In the genomic region with DNA sequence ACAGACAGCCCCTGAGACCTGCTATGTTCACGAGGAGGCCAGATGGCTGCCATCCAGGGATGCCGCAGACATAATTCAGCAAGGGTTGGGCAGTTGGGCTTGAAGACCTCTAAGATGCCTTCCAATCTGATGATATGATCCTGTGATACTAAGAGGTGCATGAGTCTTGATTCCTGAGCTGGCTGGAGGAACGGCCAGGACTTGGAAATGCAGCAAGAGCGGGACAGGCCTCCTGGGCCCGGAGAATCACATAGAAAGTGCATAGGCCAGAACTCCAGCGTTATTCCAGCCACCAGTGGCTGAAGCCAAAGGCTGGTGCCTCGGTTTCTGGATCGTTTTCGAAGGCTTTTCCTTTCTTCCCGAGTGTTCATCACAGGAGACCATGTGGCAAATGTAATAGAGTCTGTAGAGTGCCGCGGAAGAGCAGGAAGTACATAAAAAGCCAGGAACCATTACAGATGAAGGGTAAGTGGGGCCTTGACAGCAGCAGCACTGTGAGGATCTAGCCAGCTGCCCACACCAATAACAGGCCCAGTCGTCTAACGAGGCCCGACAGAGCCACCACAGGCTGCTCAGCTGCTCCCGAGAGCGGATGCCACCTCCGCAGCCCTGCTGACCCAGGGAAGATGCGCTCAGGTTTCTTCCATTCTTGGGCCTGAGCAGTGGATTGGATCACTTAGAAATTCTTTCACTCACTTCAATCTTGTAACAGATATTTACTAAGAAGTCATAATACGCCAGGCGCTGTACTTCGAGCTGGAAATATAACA, we compare ENCODE assay signal across 16 cellular contexts. TPM values are rescaled to one million over a fixed set of nuclear protein-coding genes. Genes with fewer than 3 reads are reported as not detected.
DNase-seq lines count a peak whose midpoint lies in the region; ATAC-seq and TF ChIP-seq lines count a peak whose summit lies in the region.
"Had no signal": no experiment of that assay in that cellular context is flagged by ENCODE, and none has a peak within 500 bp of the region (broad histone marks: within the 10 kb centered on the region; RNA-seq: fewer than 3 reads in every experiment).

No MANE protein-coding gene starts in this region.

- H3K4me1 ChIP-seq in upper lobe of right lung, result no peaks in the 10 kb centered on the region
- H3K4me1 ChIP-seq: Peyer's patch had no signal

- ATAC-seq in upper lobe of right lung, result no peak
- no peak for ATAC-seq in GM18517 (IDR thresholded peaks at IDR 0.05; ENCODE audit: unreplicated experiment)

- H3K27ac Mint-ChIP-seq in activated T-cell treated with anti-CD3 and anti-CD28 coated beads, Interleukin-2, amount 50 U/mL, for 24 hours, result no peak overlapping the region

- H3K36me3 Mint-ChIP-seq in activated T-cell treated with anti-CD3 and anti-CD28 coated beads, Interleukin-2, amount 50 U/mL, for 24 hours (ENCODE audit: low read depth), result no peaks in the 10 kb centered on the region
- H3K36me3 Mint-ChIP-seq: CD14-positive monocyte had no signal

- H3K27me3 Mint-ChIP-seq in activated T-cell treated with anti-CD3 and anti-CD28 coated beads, Interleukin-2, amount 50 U/mL, for 24 hours, result peaks cover 3% of the 10 kb centered on the region

- no peaks in the 10 kb centered on the region for H3K9me3 ChIP-seq in upper lobe of right lung
- H3K9me3 ChIP-seq: Peyer's patch had no signal

- H3K27me3 ChIP-seq in upper lobe of right lung, result no peaks in the 10 kb centered on the region
- H3K27me3 ChIP-seq: Peyer's patch had no signal

- H3K4me3 ChIP-seq in upper lobe of right lung, result no peak overlapping the region
- H3K4me3 ChIP-seq: Peyer's patch had no signal

- no peak overlapping the region for H3K4me3 Mint-ChIP-seq in activated T-cell treated with anti-CD3 and anti-CD28 coated beads, Interleukin-2, amount 50 U/mL, for 24 hours
- H3K4me3 Mint-ChIP-seq: CD14-positive monocyte had no signal

- DNase-seq in activated T-cell treated with anti-CD3 and anti-CD28 coated beads, Interleukin-2, amount 50 U/mL, for 24 hours, result peak; percentile 22
- no peak for DNase-seq in activated T-cell treated with anti-CD3 and anti-CD28 coated beads for 4 hours
- peak; percentile 47 for DNase-seq in SK-N-DZ (ENCODE audit: low spot score)
- DNase-seq in myocyte (ENCODE audit: low read depth), result peak; percentile 31
- peak; percentile 34 for DNase-seq in upper lobe of right lung
- DNase-seq in stimulated activated CD4-positive, alpha-beta T cell treated with anti-CD3 and anti-CD28 coated beads, Interleukin-2, amount 100 ng/mL, for 48 hours, result no peak
- DNase-seq: DMS79, MV-4-11, NCI-H1105 treated with DMSO at 0.1 percent for 48 hours, NCI-H2029 treated with DMSO at 0.1 percent for 48 hours, NCI-H2171, NCI-H345, NCI-H774 had no signal

- H3K27ac ChIP-seq in upper lobe of right lung, result no peak overlapping the region
- H3K27ac ChIP-seq: Peyer's patch had no signal

- no peaks in the 10 kb centered on the region for H3K9me3 Mint-ChIP-seq in activated T-cell treated with anti-CD3 and anti-CD28 coated beads, Interleukin-2, amount 50 U/mL, for 24 hours

- intact Hi-C loops in upper lobe of right lung (cut with DNase I), result no loop called here

- no peaks in the 10 kb centered on the region for H3K36me3 ChIP-seq in upper lobe of right lung
- H3K36me3 ChIP-seq: Peyer's patch had no signal

- TF ChIP-seq CTCF in upper lobe of right lung (IDR thresholded peaks at IDR 0.05), result no peak

- peaks cover 17% of the 10 kb centered on the region for H3K4me1 Mint-ChIP-seq in activated T-cell treated with anti-CD3 and anti-CD28 coated beads, Interleukin-2, amount 50 U/mL, for 24 hours (ENCODE audit: low read depth)

RNA-seq across cellular contexts. Expression of gene LHX4, which starts 14.0 kb away (rescaled TPM):
- 0.50 and 0.63 TPM in 2 replicates for polyA plus RNA-seq in SK-N-DZ (2014; cell fraction: cytosol; rRNA removed)
- 1.0 and 3.1 TPM in 2 replicates for polyA plus RNA-seq in SK-N-DZ (2014; cell fraction: nucleus; rRNA removed)
- total RNA-seq in myocyte (0.40 and 0.94 TPM in 2 replicates), upper lobe of right lung (not detected)
- polyA plus RNA-seq in myocyte (2012), result 0.86 TPM
- polyA plus RNA-seq: CD14-positive monocyte had no signal

Comparison
In these comparisons a context has a peak if more than half of its experiments do, and no peak if none do; other contexts are left out.
1. DNase-seq: peak in activated T-cell treated with anti-CD3 and anti-CD28 coated beads, Interleukin-2, amount 50 U/mL, for 24 hours (single experiment), SK-N-DZ (single experiment), myocyte (single experiment) and upper lobe of right lung (single experiment); none in activated T-cell treated with anti-CD3 and anti-CD28 coated beads for 4 hours (single experiment) and stimulated activated CD4-positive, alpha-beta T cell treated with anti-CD3 and anti-CD28 coated beads, Interleukin-2, amount 100 ng/mL, for 48 hours (0 of 2).